ENCODE assay signal across 21 cellular contexts in the genomic region with DNA sequence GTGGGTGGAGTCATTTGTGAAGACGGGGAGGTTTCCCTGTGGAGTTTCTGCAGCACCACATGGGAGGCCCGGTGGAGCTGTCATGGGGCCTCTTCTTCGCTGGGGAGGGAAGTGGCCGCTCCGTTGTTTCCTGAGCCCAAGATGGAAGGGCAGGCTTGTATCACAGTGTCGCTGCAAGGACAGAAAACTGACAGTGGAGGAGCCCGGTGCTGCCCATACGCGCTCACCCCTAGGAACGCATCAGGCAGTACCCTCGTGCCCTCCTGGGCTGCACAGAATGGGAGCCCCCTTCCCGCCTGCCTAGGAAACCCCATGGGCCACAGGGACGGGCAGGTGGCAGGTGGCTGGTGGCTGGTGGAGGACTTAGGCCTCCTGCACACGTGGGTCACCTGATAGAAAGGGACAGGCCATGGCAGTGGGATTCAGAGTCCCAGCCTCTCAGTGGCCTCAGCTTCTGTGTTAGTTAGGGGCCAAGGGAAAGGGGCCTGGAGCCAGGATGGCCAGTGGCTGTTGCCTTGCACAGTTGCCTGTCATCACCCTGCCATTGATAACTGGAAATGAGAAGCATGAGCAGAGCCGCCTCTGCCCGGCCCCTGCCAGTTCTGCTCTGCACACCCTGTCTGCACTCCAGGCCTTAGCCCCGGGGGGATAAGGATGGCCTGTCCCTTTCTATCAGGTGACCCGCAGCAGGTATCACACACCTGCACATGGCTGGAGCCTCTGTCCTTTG. TPM values are rescaled to one million over a fixed set of nuclear protein-coding genes. Genes with fewer than 3 reads are reported as not detected.
DNase-seq lines count a peak whose midpoint lies in the region; ATAC-seq and TF ChIP-seq lines count a peak whose summit lies in the region.
"Had no signal": no experiment of that assay in that cellular context is flagged by ENCODE, and none has a peak within 500 bp of the region (broad histone marks: within the 10 kb centered on the region; RNA-seq: fewer than 3 reads in every experiment).

No MANE protein-coding gene starts in this region.

- H2BK5ac ChIP-seq in IMR-90 (ENCODE audit: low read depth, low read length, poor library complexity, severe bottlenecking): peak overlapping the region; percentile 23

- in situ Hi-C loops in IMR-90 (cut with MboI; ENCODE audit: low sequenced_read_pairs): no loop called here

- peak overlapping the region; percentile 26 for H2AFZ ChIP-seq in IMR-90 (replicated peaks; ENCODE audit: low read length, poor library complexity)

- H3K27ac Mint-ChIP-seq in T-helper 2 cell treated with Interferon-gamma antibody and Interleukin-4, amounts not matched to agents 5 μg/mL and 100 μg/mL, for 36 hours: no peak overlapping the region
- H3K27ac Mint-ChIP-seq: activated naive CD4-positive, alpha-beta T cell treated with anti-CD3 and anti-CD28 coated beads, Interleukin-2, amount 10 ng/mL, durations not matched to agents 7 days and 5 days; activated T-cell treated with anti-CD3 and anti-CD28 coated beads, Interleukin-2, amount 50 U/mL, for 72 hours; CD14-positive monocyte; effector memory CD8-positive, alpha-beta T cell had no signal

- dilution Hi-C loops in IMR-90 (cut with HindIII; ENCODE audit: low sequenced_read_pairs, unreplicated experiment): no loop called here

- H3K9me3 ChIP-seq in IMR-90 (ENCODE audit: control insufficient read depth, insufficient read depth, low read length): no peaks in the 10 kb centered on the region
- no peaks in the 10 kb centered on the region for H3K9me3 ChIP-seq in esophagus squamous epithelium
- no peaks in the 10 kb centered on the region for H3K9me3 ChIP-seq in sigmoid colon
- H3K9me3 ChIP-seq in WERI-Rb-1 (ENCODE audit: severe bottlenecking): no peaks in the 10 kb centered on the region
- no peaks in the 10 kb centered on the region for H3K9me3 ChIP-seq in testis

- no peak for TF ChIP-seq CTCF in IMR-90 (conservative IDR thresholded peaks at IDR 0.05; ENCODE audit: low read depth, low read length)
- TF ChIP-seq CTCF in esophagus squamous epithelium (IDR thresholded peaks at IDR 0.05): no peak
- no peak for TF ChIP-seq CTCF in sigmoid colon (IDR thresholded peaks at IDR 0.05)
- TF ChIP-seq CTCF in WERI-Rb-1 (IDR thresholded peaks at IDR 0.05; ENCODE audit: low read depth, low read length): no peak
- TF ChIP-seq CTCF in testis (IDR thresholded peaks at IDR 0.05): no peak

- no peak for ATAC-seq in IMR-90 (ENCODE audit: low read depth)
- ATAC-seq in left lobe of liver: no peak
- ATAC-seq: activated T-cell treated with anti-CD3 and anti-CD28 coated beads, Interleukin-2, amount 50 U/mL, for 72 hours; effector memory CD8-positive, alpha-beta T cell; SK-N-SH treated with all-trans-retinoic acid at 6 μM for 48 hours had no signal

- H3K4me2 ChIP-seq in IMR-90 (ENCODE audit: low read depth, low read length): no peak overlapping the region

- no peak overlapping the region for H3K23ac ChIP-seq in IMR-90 (ENCODE audit: low read depth, low read length)

- peaks cover 60% of the 10 kb centered on the region for H3K36me3 ChIP-seq in IMR-90 (ENCODE audit: control insufficient read depth, insufficient read depth, low read length)
- no peaks in the 10 kb centered on the region for H3K36me3 ChIP-seq in esophagus squamous epithelium
- H3K36me3 ChIP-seq in sigmoid colon: peaks cover 0 to 22% (median 8%) of the 10 kb centered on the region in 4 donors
- peaks cover 16% of the 10 kb centered on the region for H3K36me3 ChIP-seq in WERI-Rb-1
- H3K36me3 ChIP-seq in testis (ENCODE audit: low read depth, missing control alignments): no peaks in the 10 kb centered on the region

- H3K36me3 Mint-ChIP-seq in T-helper 2 cell treated with Interferon-gamma antibody and Interleukin-4, amounts not matched to agents 5 μg/mL and 100 μg/mL, for 36 hours (ENCODE audit: low read depth): no peaks in the 10 kb centered on the region
- H3K36me3 Mint-ChIP-seq: activated naive CD4-positive, alpha-beta T cell treated with anti-CD3 and anti-CD28 coated beads, Interleukin-2, amount 10 ng/mL, durations not matched to agents 7 days and 5 days; CD14-positive monocyte; naive B cell had no signal

- H3K4me1 ChIP-seq in IMR-90 (ENCODE audit: control insufficient read depth, insufficient read depth, low read length): peaks cover 28% of the 10 kb centered on the region
- peaks cover 7 to 74% (median 12%) of the 10 kb centered on the region in 3 donors for H3K4me1 ChIP-seq in esophagus squamous epithelium
- H3K4me1 ChIP-seq in sigmoid colon: peaks cover 0 to 96% (median 93%) of the 10 kb centered on the region in 4 donors
- no peaks in the 10 kb centered on the region for H3K4me1 ChIP-seq in testis

- H3K4ac ChIP-seq in IMR-90 (ENCODE audit: low read depth, low read length): no peak overlapping the region; the same call in 1 of the 2 replicates

- H3K27me3 Mint-ChIP-seq in T-helper 2 cell treated with Interferon-gamma antibody and Interleukin-4, amounts not matched to agents 5 μg/mL and 100 μg/mL, for 36 hours (ENCODE audit: low read depth): peaks cover 46% of the 10 kb centered on the region

- no peak overlapping the region for H4K8ac ChIP-seq in IMR-90 (ENCODE audit: low read depth in 2 of 2, low read length in 2 of 2)

- peaks cover 11 to 86% of the 10 kb centered on the region in 2 experiments for H3K79me1 ChIP-seq in IMR-90 (ENCODE audit: low read depth in 1 of 2, low read length in 2 of 2)

- TF ChIP-seq RAD21 in IMR-90 (IDR thresholded peaks at IDR 0.05; ENCODE audit: low read length): no peak

- H3K4me3 Mint-ChIP-seq in T-helper 2 cell treated with Interferon-gamma antibody and Interleukin-4, amounts not matched to agents 5 μg/mL and 100 μg/mL, for 36 hours: no peak overlapping the region
- H3K4me3 Mint-ChIP-seq: activated naive CD4-positive, alpha-beta T cell treated with anti-CD3 and anti-CD28 coated beads, Interleukin-2, amount 10 ng/mL, durations not matched to agents 7 days and 5 days; activated T-cell treated with anti-CD3 and anti-CD28 coated beads, Interleukin-2, amount 50 U/mL, for 72 hours; effector memory CD8-positive, alpha-beta T cell; naive B cell had no signal

- H3K9ac ChIP-seq in IMR-90 (ENCODE audit: low read depth, low read length): no peak overlapping the region

- no peaks in the 10 kb centered on the region for H3K9me3 Mint-ChIP-seq in T-helper 2 cell treated with Interferon-gamma antibody and Interleukin-4, amounts not matched to agents 5 μg/mL and 100 μg/mL, for 36 hours
- H3K9me3 Mint-ChIP-seq: activated naive CD4-positive, alpha-beta T cell treated with anti-CD3 and anti-CD28 coated beads, Interleukin-2, amount 10 ng/mL, durations not matched to agents 7 days and 5 days; effector memory CD8-positive, alpha-beta T cell; HFFc6 had no signal

- POLR2A ChIA-PET in IMR-90 (lab: Charles Lee; ENCODE audit: unreplicated experiment): no interaction called here

- H3K4me1 Mint-ChIP-seq in T-helper 2 cell treated with Interferon-gamma antibody and Interleukin-4, amounts not matched to agents 5 μg/mL and 100 μg/mL, for 36 hours (ENCODE audit: low read depth): peaks cover 2% of the 10 kb centered on the region
- H3K4me1 Mint-ChIP-seq: CD14-positive monocyte, naive B cell had no signal

- DNase-seq in IMR-90 (no peak), esophagus squamous epithelium (lab: John Stamatoyannopoulos, UW) (no peak), left lobe of liver (ENCODE audit: low spot score) (peak; percentile 34), sigmoid colon (peak; percentile 64), WERI-Rb-1 (no peak), testis (no peak), NCI-H1092 treated with DMSO at 0.1 percent for 48 hours (lab: John Stamatoyannopoulos, UW) (no peak)
- DNase-seq in T-helper 2 cell treated with Interferon-gamma antibody and Interleukin-4, amounts not matched to agents 5 μg/mL and 100 μg/mL, for 36 hours (ENCODE audit: low spot score): no peak
- DNase-seq: activated CD4-positive, CD25-positive, alpha-beta regulatory T cell treated with anti-CD3 and anti-CD28 coated beads, Interleukin-2, amount 50 U/mL, for 72 hours; activated naive CD4-positive, alpha-beta T cell treated with anti-CD3 and anti-CD28 coated beads, Interleukin-2, amount 10 ng/mL, durations not matched to agents 7 days and 5 days; activated T-cell treated with anti-CD3 and anti-CD28 coated beads, Interleukin-2, amount 50 U/mL, for 72 hours; effector memory CD8-positive, alpha-beta T cell; HFFc6; naive B cell; NCI-H1436 treated with DMSO at 0.1 percent for 48 hours; NCI-H510A treated with DMSO at 0.1 percent for 48 hours; small intestine; stimulated activated CD4-positive, alpha-beta T cell treated with anti-CD3 and anti-CD28 coated beads, Interleukin-4, amount 100 ng/mL, for 24 hours; T1000 had no signal

- CTCF ChIA-PET in IMR-90 (lab: Yijun Ruan, JAX): interaction anchor here (0.6 kb wide), 1 partner anchor 94 kb away, joined by 3 read pairs; no protein-coding TSS in a partner anchor

- TF ChIP-seq EP300 in sigmoid colon (IDR thresholded peaks at IDR 0.05): no peak

- H3K56ac ChIP-seq in IMR-90 (ENCODE audit: extremely low read depth, insufficient read depth, low read length): no peak overlapping the region

- H3K27ac ChIP-seq in IMR-90 (ENCODE audit: insufficient read depth, low read length): no peak overlapping the region
- H3K27ac ChIP-seq in esophagus squamous epithelium: peak overlapping the region in 3 of 4 donors; percentile 47 to 55 (median 53)
- H3K27ac ChIP-seq in sigmoid colon: peak overlapping the region; percentile 77 to 100 (median 87)
- H3K27ac ChIP-seq in WERI-Rb-1: no peak overlapping the region
- H3K27ac ChIP-seq in testis: no peak overlapping the region

- TF ChIP-seq POLR2A in IMR-90 (IDR thresholded peaks at IDR 0.05; ENCODE audit: low read depth, low read length): 0 out of 2 replicates have a peak, but pooled peaks have one; percentile 39
- TF ChIP-seq POLR2A in esophagus squamous epithelium (IDR thresholded peaks at IDR 0.05): no peak
- TF ChIP-seq POLR2A in sigmoid colon (IDR thresholded peaks at IDR 0.05): no peak
- TF ChIP-seq POLR2A in testis (IDR thresholded peaks at IDR 0.05): no peak

- H2BK15ac ChIP-seq in IMR-90 (ENCODE audit: low read depth, low read length): no peak overlapping the region

- no peak overlapping the region for H4K5ac ChIP-seq in IMR-90 (ENCODE audit: low read depth, low read length)

- H3K14ac ChIP-seq in IMR-90 (replicated peaks; ENCODE audit: low read depth, low read length): no peak overlapping the region

- H2BK20ac ChIP-seq in IMR-90 (ENCODE audit: low read depth, low read length): no peak overlapping the region

- H4K91ac ChIP-seq in IMR-90 (ENCODE audit: insufficient read depth, low read depth, low read length): peak overlapping the region; percentile 13; the same call in 1 of the 2 replicates

- no peaks in the 10 kb centered on the region for H3K27me3 ChIP-seq in IMR-90 (ENCODE audit: control insufficient read depth, insufficient read depth, low read length)
- peaks cover 0 to 29% (median 0%) of the 10 kb centered on the region in 4 donors for H3K27me3 ChIP-seq in esophagus squamous epithelium
- no peaks in the 10 kb centered on the region for H3K27me3 ChIP-seq in sigmoid colon
- no peaks in the 10 kb centered on the region for H3K27me3 ChIP-seq in WERI-Rb-1 (ENCODE audit: insufficient read depth, low read depth, severe bottlenecking)
- H3K27me3 ChIP-seq in testis: no peaks in the 10 kb centered on the region

- peaks cover 78% of the 10 kb centered on the region for H4K20me1 ChIP-seq in IMR-90 (ENCODE audit: insufficient read depth, low read length)

- peaks cover 53% of the 10 kb centered on the region for H3K9me1 ChIP-seq in IMR-90 (ENCODE audit: insufficient read depth, low read length)

- BruUV-seq in IMR-90 (replicated peaks; lab: Mats Ljungman, UMichigan): no TSS peak

- 89% methylated on average over 11 of the region's 18 CpGs; no CpG with 5 or more reads in 1 of the 2 experiments for WGBS in IMR-90 (ENCODE audit: extremely low coverage in 2 of 2, insufficient read length in 1 of 2), 2 experiments
- 78 to 86% methylated on average over 5 to 6 of the region's 18 CpGs for WGBS in esophagus squamous epithelium, 2 donors
- 87 to 93% methylated on average over 18 of the region's 18 CpGs for whole genome bisulfite sequencing in sigmoid colon, 2 donors
- WGBS in testis, 2 donors: 88 to 95% methylated on average over 14 to 18 of the region's 18 CpGs

- no peak overlapping the region for H3K18ac ChIP-seq in IMR-90 (ENCODE audit: low read depth, low read length)

- no peak overlapping the region for H2BK120ac ChIP-seq in IMR-90 (ENCODE audit: low read depth, low read length)

- H2AK5ac ChIP-seq in IMR-90 (ENCODE audit: low read depth, low read length): peak overlapping the region; percentile 29

- no peak overlapping the region for H3K4me3 ChIP-seq in IMR-90 (ENCODE audit: insufficient read depth, low read depth, low read length)
- H3K4me3 ChIP-seq in esophagus squamous epithelium: no peak overlapping the region
- H3K4me3 ChIP-seq in sigmoid colon: peak overlapping the region in 1 of 4 donors; percentile 98
- no peak overlapping the region for H3K4me3 ChIP-seq in WERI-Rb-1 (ENCODE audit: low read depth, low read length)
- H3K4me3 ChIP-seq in testis: no peak overlapping the region

- intact Hi-C loops in IMR-90 (cut with micrococcal nuclease) (no loop called here), esophagus squamous epithelium (cut with DNase I) (no loop called here), sigmoid colon (cut with DNase I) (no loop called here), testis (cut with DNase I; ENCODE audit: low total_unique reads) (no loop called here)

- H2AK9ac ChIP-seq in IMR-90 (replicated peaks; ENCODE audit: low read depth, low read length, poor library complexity): no peak overlapping the region

RNA-seq across cellular contexts. Expression of gene COL4A2, which starts 7.6 kb away (rescaled TPM):
- 90.7 and 97.5 TPM in 2 replicates for total RNA-seq in IMR-90 (2012; rRNA removed)
- 457 and 533 TPM in 2 replicates for polyA plus RNA-seq in IMR-90 (2012; rRNA removed)
- 220 and 733 TPM in 2 replicates for polyA plus RNA-seq in IMR-90 (2012; cell fraction: cytosol; rRNA removed)
- polyA plus RNA-seq in IMR-90 (2012; cell fraction: nucleus; rRNA removed; ENCODE audit: low replicate concordance): 553 and 1,147 TPM in 2 replicates
- total RNA-seq in esophagus squamous epithelium: 100 to 1,000 TPM in 1 of 4 donors, 10 to 100 TPM in 3; 11.9 to 102 (median 43.5) TPM
- total RNA-seq in left lobe of liver: 12.4 TPM
- 1,000 to 10,000 TPM in 1 of 4 donors, 100 to 1,000 TPM in 3; 306 to 1,039 (median 489) TPM for total RNA-seq in sigmoid colon
- 10 to 100 TPM; 24.0 to 83.5 (median 25.2) TPM for polyA plus RNA-seq in sigmoid colon
- total RNA-seq in testis: 10 to 100 TPM; 81.0 to 89.9 TPM
- polyA plus RNA-seq in testis (ENCODE audit: insufficient read depth, low read depth, low replicate concordance): 69.1 TPM
- total RNA-seq: activated T-cell treated with anti-CD3 and anti-CD28 coated beads, Interleukin-2, amount 50 U/mL, for 72 hours had no signal
- polyA plus RNA-seq: CD14-positive monocyte had no signal

RNA-seq across cellular contexts. Expression of gene COL4A1, which starts 7.7 kb away (rescaled TPM):
- total RNA-seq in IMR-90 (2012; rRNA removed) (230 and 263 TPM in 2 replicates), esophagus squamous epithelium (10 to 100 TPM in 3 of 4 donors, 1 to 10 TPM in 1; 8.9 to 97.1 (median 40.2) TPM), left lobe of liver (9.1 TPM), sigmoid colon (100 to 1,000 TPM; 235 to 598 (median 350) TPM), testis (10 to 100 TPM; 35.5 to 39.0 TPM)
- polyA plus RNA-seq in IMR-90 (2012; rRNA removed) (301 and 337 TPM in 2 replicates), sigmoid colon (10 to 100 TPM in 2 of 3 donors, 1 to 10 TPM in 1; 9.2 to 60.5 (median 10.8) TPM), testis (ENCODE audit: insufficient read depth, low read depth, low replicate concordance) (43.0 TPM)
- 173 and 272 TPM in 2 replicates for polyA plus RNA-seq in IMR-90 (2012; cell fraction: cytosol; rRNA removed)
- polyA plus RNA-seq in IMR-90 (2012; cell fraction: nucleus; rRNA removed; ENCODE audit: low replicate concordance): 217 and 287 TPM in 2 replicates

Comparison
In these comparisons a context has a peak if more than half of its experiments do, and no peak if none do; other contexts are left out.
1. DNase-seq: peak in left lobe of liver (single experiment) and sigmoid colon (single experiment); none in IMR-90 (single experiment), esophagus squamous epithelium (single experiment), WERI-Rb-1 (single experiment), testis (single experiment), NCI-H1092 treated with DMSO at 0.1 percent for 48 hours (single experiment) and T-helper 2 cell treated with Interferon-gamma antibody and Interleukin-4, amounts not matched to agents 5 μg/mL and 100 μg/mL, for 36 hours (single experiment).
2. H3K27ac ChIP-seq: peak in esophagus squamous epithelium (3 of 4) and sigmoid colon (4 of 4); none in IMR-90 (single experiment), WERI-Rb-1 (single experiment) and testis (0 of 2).